9 cellular contexts compared by ENCODE assay signal in the genomic region with DNA sequence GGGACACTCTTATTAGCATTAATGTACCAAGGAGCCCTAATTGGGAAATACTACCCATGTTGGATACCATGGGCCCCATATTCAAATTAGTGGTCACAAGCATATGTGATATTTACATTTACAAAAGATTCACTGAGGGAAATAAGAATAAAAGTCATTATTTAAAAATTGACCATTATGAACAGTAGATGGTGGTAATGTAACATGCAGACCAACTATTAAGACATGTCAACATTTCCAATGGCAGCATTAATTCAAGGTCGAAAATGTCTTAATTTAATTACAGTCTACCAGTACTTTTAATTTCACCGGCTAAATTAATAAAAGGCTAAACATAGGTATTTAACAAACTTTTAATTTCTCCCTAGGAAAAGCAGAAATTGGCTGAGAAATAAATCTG. TPM values are rescaled to one million over a fixed set of nuclear protein-coding genes. Genes with fewer than 3 reads are reported as not detected.
A peak's percentile ranks its signal among the peaks of the same experiment; 100 is the strongest.
DNase-seq lines count a peak whose midpoint lies in the region; ATAC-seq and TF ChIP-seq lines count a peak whose summit lies in the region.
"Had no signal": no experiment of that assay in that cellular context is flagged by ENCODE, and none has a peak within 500 bp of the region (broad histone marks: within the 10 kb centered on the region; RNA-seq: fewer than 3 reads in every experiment).

No MANE protein-coding gene starts in this region.

- no peaks in the 10 kb centered on the region for H3K27me3 Mint-ChIP-seq in activated CD4-positive, alpha-beta memory T cell treated with anti-CD3 and anti-CD28 coated beads, Interleukin-2, amount 10 ng/mL, durations not matched to agents 7 days and 5 days

- POLR2A ChIA-PET in HCT116 (lab: Charles Lee): no interaction called here
- POLR2A ChIA-PET in activated CD4-positive, alpha-beta memory T cell treated with anti-CD3 and anti-CD28 coated beads, Interleukin-2, amount 10 ng/mL, durations not matched to agents 7 days and 5 days (lab: Charles Lee): no interaction called here

- H3K27me3 ChIP-seq in HCT116 (ENCODE audit: insufficient read depth, low read length) (no peaks in the 10 kb centered on the region), WERI-Rb-1 (ENCODE audit: insufficient read depth, low read depth, severe bottlenecking) (no peaks in the 10 kb centered on the region)

- no peak overlapping the region for H3K27ac Mint-ChIP-seq in activated CD4-positive, alpha-beta memory T cell treated with anti-CD3 and anti-CD28 coated beads, Interleukin-2, amount 10 ng/mL, durations not matched to agents 7 days and 5 days

- H3K4me1 Mint-ChIP-seq in activated CD4-positive, alpha-beta memory T cell treated with anti-CD3 and anti-CD28 coated beads, Interleukin-2, amount 10 ng/mL, durations not matched to agents 7 days and 5 days: no peaks in the 10 kb centered on the region

- ATAC-seq in HCT116: no peak
- peak; percentile 40; the same call in 2 of the 3 replicates for ATAC-seq in SK-N-SH treated with all-trans-retinoic acid at 6 μM for 48 hours

- intact Hi-C loops in HCT116 (cut with micrococcal nuclease): loop anchor here (1.0 kb wide), 1 partner anchor 976 kb away; no protein-coding TSS in a partner anchor

- H3K9me3 ChIP-seq in HCT116 (ENCODE audit: control insufficient read depth in 1 of 2, insufficient read depth in 1 of 2, low read depth in 1 of 2, low read length in 2 of 2): no peaks in the 10 kb centered on the region
- no peaks in the 10 kb centered on the region for H3K9me3 ChIP-seq in WERI-Rb-1 (ENCODE audit: severe bottlenecking)

- H4K20me1 ChIP-seq in HCT116 (ENCODE audit: insufficient read depth): no peaks in the 10 kb centered on the region

- no peak overlapping the region for H2AFZ ChIP-seq in HCT116 (ENCODE audit: low read depth, low read length, poor library complexity, severe bottlenecking)

- H3K9ac ChIP-seq in HCT116 (ENCODE audit: low read length): no peak overlapping the region

- CTCF ChIA-PET in HCT116 (lab: Charles Lee): no interaction called here
- CTCF ChIA-PET in activated CD4-positive, alpha-beta memory T cell treated with anti-CD3 and anti-CD28 coated beads, Interleukin-2, amount 10 ng/mL, durations not matched to agents 7 days and 5 days (lab: Charles Lee): interaction anchor here (1.1 kb wide), 1 partner anchor 15 kb away, joined by 3 read pairs; no protein-coding TSS in a partner anchor

- H3K79me2 ChIP-seq in HCT116 (ENCODE audit: insufficient read depth, low read length): no peaks in the 10 kb centered on the region

- H3K4me3 ChIP-seq in HCT116 (replicated peaks in 1 of 2; ENCODE audit: low read depth in 1 of 2, low read length in 2 of 2): no peak overlapping the region
- no peak overlapping the region for H3K4me3 ChIP-seq in WERI-Rb-1 (ENCODE audit: low read depth, low read length)

- no peaks in the 10 kb centered on the region for H3K9me3 Mint-ChIP-seq in activated CD4-positive, alpha-beta memory T cell treated with anti-CD3 and anti-CD28 coated beads, Interleukin-2, amount 10 ng/mL, durations not matched to agents 7 days and 5 days

- DNase-seq in AG08395 (ENCODE audit: low spot score) (peak; percentile 15), HCT116 (ENCODE audit: low read depth, low spot score) (no peak), globus pallidus (ENCODE audit: low spot score) (peak; percentile 24), WERI-Rb-1 (no peak), NCI-H187 treated with DMSO at 0.1 percent for 48 hours (lab: John Stamatoyannopoulos, UW) (no peak)
- no peak for DNase-seq in activated CD4-positive, CD25-positive, alpha-beta regulatory T cell treated with anti-CD3 and anti-CD28 coated beads, Interleukin-2, amount 50 U/mL, for 72 hours
- no peak for DNase-seq in activated CD4-positive, alpha-beta memory T cell treated with anti-CD3 and anti-CD28 coated beads, Interleukin-2, amount 10 ng/mL, durations not matched to agents 7 days and 5 days
- DNase-seq: mesendoderm had no signal

- no peak overlapping the region for H3K4me2 ChIP-seq in HCT116 (ENCODE audit: low read length)

- no TSS peak for BruUV-seq in HCT116 (replicated peaks; lab: Mats Ljungman, UMichigan)

- TF ChIP-seq RAD21 in HCT116 (IDR thresholded peaks at IDR 0.05; ENCODE audit: low read depth): peak; percentile 55

- TF ChIP-seq POLR2A in HCT116 (IDR thresholded peaks at IDR 0.05; ENCODE audit: borderline replicate concordance, extremely low read depth, insufficient read depth, insufficient read length): no peak

- H3K36me3 ChIP-seq in HCT116 (ENCODE audit: control insufficient read depth in 1 of 2, insufficient read depth in 2 of 2, low read length in 2 of 2): no peaks in the 10 kb centered on the region
- H3K36me3 ChIP-seq in WERI-Rb-1: no peaks in the 10 kb centered on the region

- H3K4me3 Mint-ChIP-seq in activated CD4-positive, alpha-beta memory T cell treated with anti-CD3 and anti-CD28 coated beads, Interleukin-2, amount 10 ng/mL, durations not matched to agents 7 days and 5 days: no peak overlapping the region

- no peaks in the 10 kb centered on the region for H3K9me2 ChIP-seq in HCT116 (ENCODE audit: insufficient read depth)

- no peaks in the 10 kb centered on the region for H3K36me3 Mint-ChIP-seq in activated CD4-positive, alpha-beta memory T cell treated with anti-CD3 and anti-CD28 coated beads, Interleukin-2, amount 10 ng/mL, durations not matched to agents 7 days and 5 days (ENCODE audit: low read depth)

- TF ChIP-seq CTCF in HCT116 (IDR thresholded peaks at IDR 0.05 in 2 of 3, conservative IDR thresholded peaks at IDR 0.05 in 1 of 3; ENCODE audit: borderline replicate concordance in 1 of 3, insufficient read depth in 1 of 3, low read depth in 2 of 3, low read length in 2 of 3) (peak in 2 of 3 experiments; percentile 39 to 42; a peak in 2 of 6 replicates), WERI-Rb-1 (IDR thresholded peaks at IDR 0.05; ENCODE audit: low read depth, low read length) (no peak)

- H3K4me1 ChIP-seq in HCT116 (ENCODE audit: control insufficient read depth in 1 of 2, insufficient read depth in 2 of 2, low read length in 2 of 2): no peaks in the 10 kb centered on the region

- no peak overlapping the region for H3K27ac ChIP-seq in HCT116 (ENCODE audit: low read depth, low read length)
- H3K27ac ChIP-seq in WERI-Rb-1: no peak overlapping the region

- RAD21 ChIA-PET in HCT116 (lab: Charles Lee; ENCODE audit: low non-redundant PET in 1 of 2, low total read pairs in 2 of 2, uncharacterized antibody in 2 of 2, unreplicated experiment in 2 of 2): no interaction called here

TF ChIP-seq in HCT116, 20 proteins besides CTCF, POLR2A, EP300 and RAD21 (continues in another document):
- TF ChIP-seq TCF7L2 (IDR thresholded peaks at IDR 0.05; ENCODE audit: borderline replicate concordance, extremely low read depth, insufficient read depth, insufficient read length) (no peak), ZFX (IDR thresholded peaks at IDR 0.05) (no peak), SIN3A (IDR thresholded peaks at IDR 0.05; ENCODE audit: low read depth) (no peak), CBX3 (IDR thresholded peaks at IDR 0.05; ENCODE audit: low read depth) (no peak)
- TF ChIP-seq, protein P1, sequence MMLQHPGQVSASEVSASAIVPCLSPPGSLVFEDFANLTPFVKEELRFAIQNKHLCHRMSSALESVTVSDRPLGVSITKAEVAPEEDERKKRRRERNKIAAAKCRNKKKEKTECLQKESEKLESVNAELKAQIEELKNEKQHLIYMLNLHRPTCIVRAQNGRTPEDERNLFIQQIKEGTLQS (IDR thresholded peaks at IDR 0.05): no peak

TF ChIP-seq in SK-N-SH treated with all-trans-retinoic acid at 6 μM for 48 hours, 23 proteins besides CTCF, POLR2A, EP300 and RAD21:
- TF ChIP-seq ARNTL (CRISPR knock-in tag; IDR thresholded peaks at IDR 0.05; ENCODE audit: borderline replicate concordance, low read depth) (no peak), ZNF565 (CRISPR knock-in tag; conservative IDR thresholded peaks at IDR 0.05; ENCODE audit: low read depth) (no peak)
- TF ChIP-seq, protein P2, sequence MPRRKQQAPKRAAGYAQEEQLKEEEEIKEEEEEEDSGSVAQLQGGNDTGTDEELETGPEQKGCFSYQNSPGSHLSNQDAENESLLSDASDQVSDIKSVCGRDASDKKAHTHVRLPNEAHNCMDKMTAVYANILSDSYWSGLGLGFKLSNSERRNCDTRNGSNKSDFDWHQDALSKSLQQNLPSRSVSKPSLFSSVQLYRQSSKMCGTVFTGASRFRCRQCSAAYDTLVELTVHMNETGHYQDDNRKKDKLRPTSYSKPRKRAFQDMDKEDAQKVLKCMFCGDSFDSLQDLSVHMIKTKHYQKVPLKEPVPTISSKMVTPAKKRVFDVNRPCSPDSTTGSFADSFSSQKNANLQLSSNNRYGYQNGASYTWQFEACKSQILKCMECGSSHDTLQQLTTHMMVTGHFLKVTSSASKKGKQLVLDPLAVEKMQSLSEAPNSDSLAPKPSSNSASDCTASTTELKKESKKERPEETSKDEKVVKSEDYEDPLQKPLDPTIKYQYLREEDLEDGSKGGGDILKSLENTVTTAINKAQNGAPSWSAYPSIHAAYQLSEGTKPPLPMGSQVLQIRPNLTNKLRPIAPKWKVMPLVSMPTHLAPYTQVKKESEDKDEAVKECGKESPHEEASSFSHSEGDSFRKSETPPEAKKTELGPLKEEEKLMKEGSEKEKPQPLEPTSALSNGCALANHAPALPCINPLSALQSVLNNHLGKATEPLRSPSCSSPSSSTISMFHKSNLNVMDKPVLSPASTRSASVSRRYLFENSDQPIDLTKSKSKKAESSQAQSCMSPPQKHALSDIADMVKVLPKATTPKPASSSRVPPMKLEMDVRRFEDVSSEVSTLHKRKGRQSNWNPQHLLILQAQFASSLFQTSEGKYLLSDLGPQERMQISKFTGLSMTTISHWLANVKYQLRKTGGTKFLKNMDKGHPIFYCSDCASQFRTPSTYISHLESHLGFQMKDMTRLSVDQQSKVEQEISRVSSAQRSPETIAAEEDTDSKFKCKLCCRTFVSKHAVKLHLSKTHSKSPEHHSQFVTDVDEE (CRISPR knock-in tag; IDR thresholded peaks at IDR 0.05): no peak
TF ChIP-seq in SK-N-SH treated with all-trans-retinoic acid at 6 μM for 48 hours: peak in this region for 0.

RNA-seq across cellular contexts. Expression of a gene that starts 26.3 kb away (rescaled TPM):
- 3.1 TPM for total RNA-seq in HCT116 (2021; ENCODE audit: unreplicated experiment)
- 0.47 TPM in 2 replicates for polyA plus RNA-seq in HCT116 (2012)
- 1 to 10 TPM; 1.4 to 2.8 TPM for total RNA-seq in activated CD4-positive, alpha-beta memory T cell treated with anti-CD3 and anti-CD28 coated beads, Interleukin-2, amount 10 ng/mL, durations not matched to agents 7 days and 5 days

RNA-seq across cellular contexts. Expression of a gene that starts 26.4 kb away (rescaled TPM):
- total RNA-seq in HCT116 (2021; ENCODE audit: unreplicated experiment): 2.4 TPM
- 1.6 and 2.2 TPM in 2 replicates for polyA plus RNA-seq in HCT116 (2012)
- 10 to 100 TPM; 12.8 TPM for total RNA-seq in activated CD4-positive, alpha-beta memory T cell treated with anti-CD3 and anti-CD28 coated beads, Interleukin-2, amount 10 ng/mL, durations not matched to agents 7 days and 5 days

Comparison
In these comparisons a context has a peak if more than half of its experiments do, and no peak if none do; other contexts are left out.
1. DNase-seq: peak in AG08395 (single experiment) and globus pallidus (single experiment); none in HCT116 (single experiment), WERI-Rb-1 (single experiment), activated CD4-positive, CD25-positive, alpha-beta regulatory T cell treated with anti-CD3 and anti-CD28 coated beads, Interleukin-2, amount 50 U/mL, for 72 hours (single experiment), activated CD4-positive, alpha-beta memory T cell treated with anti-CD3 and anti-CD28 coated beads, Interleukin-2, amount 10 ng/mL, durations not matched to agents 7 days and 5 days (single experiment) and NCI-H187 treated with DMSO at 0.1 percent for 48 hours (single experiment).